ENCODE assay signal across 10 cellular contexts in genomic region chr6:134870677-134871498, GRCh38.
DNase-seq lines count a peak whose midpoint lies in the region; ATAC-seq, FAIRE-seq and TF ChIP-seq lines count a peak whose summit lies in the region.
"Had no signal": no experiment of that assay in that cellular context is flagged by ENCODE, and none has a peak within 500 bp of the region (broad histone marks: within the 10 kb centered on the region; RNA-seq: fewer than 3 reads in every experiment).

No MANE protein-coding gene starts in this region.

- BruUV-seq in Caco-2 (replicated peaks; lab: Mats Ljungman, UMichigan), result no TSS peak

- H3K36me3 ChIP-seq in bronchial epithelial cell (ENCODE audit: control insufficient read depth, insufficient read depth, low read length) (no peaks in the 10 kb centered on the region), Caco-2 (ENCODE audit: control insufficient read depth, insufficient read depth, low read length) (no peaks in the 10 kb centered on the region)

- H3K9me3 ChIP-seq in Caco-2, result peaks cover 13% of the 10 kb centered on the region
- H3K9me3 ChIP-seq in CD4-positive, alpha-beta T cell (ENCODE audit: control insufficient read depth, low read length), result no peaks in the 10 kb centered on the region

- H3K27me3 ChIP-seq in bronchial epithelial cell (ENCODE audit: control insufficient read depth, insufficient read depth, low read length), result no peaks in the 10 kb centered on the region
- H3K27me3 ChIP-seq in Caco-2 (replicated peaks; ENCODE audit: control insufficient read depth, insufficient read depth, low read length), result no peaks in the 10 kb centered on the region
- H3K27me3 ChIP-seq in CD4-positive, alpha-beta T cell (ENCODE audit: control insufficient read depth, insufficient read depth, low read length), result no peaks in the 10 kb centered on the region

- no peak overlapping the region for H3K4me3 Mint-ChIP-seq in Caco-2 (ENCODE audit: unreplicated experiment)
- H3K4me3 Mint-ChIP-seq in CD4-positive, alpha-beta T cell, result no peak overlapping the region

- H3K4me1 ChIP-seq in Caco-2, result no peaks in the 10 kb centered on the region

- no peak for FAIRE-seq in bronchial epithelial cell (lab: Jason Lieb, UNC)

- ATAC-seq in GM18498 (IDR thresholded peaks at IDR 0.05; ENCODE audit: unreplicated experiment), result peak; percentile 89
- ATAC-seq in GM21529 (IDR thresholded peaks at IDR 0.05; ENCODE audit: unreplicated experiment), result peak; percentile 87
- peak; percentile 78 for ATAC-seq in HG03457 (IDR thresholded peaks at IDR 0.05; ENCODE audit: unreplicated experiment)
- ATAC-seq in CD4-positive, alpha-beta T cell (ENCODE audit: poor library complexity), result no peak

- no peaks in the 10 kb centered on the region for H3K27me3 Mint-ChIP-seq in Caco-2 (ENCODE audit: insufficient read depth, unreplicated experiment)
- no peaks in the 10 kb centered on the region for H3K27me3 Mint-ChIP-seq in CD4-positive, alpha-beta T cell

- H3K4me1 Mint-ChIP-seq in Caco-2 (ENCODE audit: low read depth, unreplicated experiment), result no peaks in the 10 kb centered on the region
- H3K4me1 Mint-ChIP-seq in CD4-positive, alpha-beta T cell (ENCODE audit: low read depth), result peaks cover 22% of the 10 kb centered on the region

- no peak overlapping the region for H3K27ac Mint-ChIP-seq in Caco-2 (ENCODE audit: unreplicated experiment)
- no peak overlapping the region for H3K27ac Mint-ChIP-seq in CD4-positive, alpha-beta T cell

- TF ChIP-seq CTCF in bronchial epithelial cell (IDR thresholded peaks at IDR 0.05; ENCODE audit: insufficient read depth, low read length, severe bottlenecking), result no peak
- TF ChIP-seq CTCF in Caco-2 (IDR thresholded peaks at IDR 0.05; ENCODE audit: insufficient read depth in 1 of 2, low read depth in 1 of 2, low read length in 1 of 2, severe bottlenecking in 1 of 2, unreplicated experiment in 1 of 2), result no peak
- no peak for TF ChIP-seq CTCF in CD4-positive, alpha-beta T cell (IDR thresholded peaks at IDR 0.05)

- no peak overlapping the region for H3K27ac ChIP-seq in CD4-positive, alpha-beta T cell (ENCODE audit: low read depth, low read length)

- POLR2A ChIA-PET in Caco-2 (lab: Charles Lee), result no interaction called here
- POLR2A ChIA-PET in CD4-positive, alpha-beta T cell (lab: Charles Lee), result interaction anchor here (0.7 kb wide), 1 partner anchor 10 kb away, joined by 3 read pairs; no protein-coding TSS in a partner anchor

- peak; percentile 18 for DNase-seq in bronchial epithelial cell (ENCODE audit: low read depth)
- DNase-seq in Caco-2, result no peak
- no peak for DNase-seq in NCI-H524 treated with DMSO at 0.1 percent for 48 hours (lab: John Stamatoyannopoulos, UW)
- no peak for DNase-seq in pons (ENCODE audit: low spot score)
- no peak for DNase-seq in CD4-positive, alpha-beta T cell
- DNase-seq: cerebellar nuclear complex; stimulated activated CD8-positive, alpha-beta memory T cell treated with anti-CD3 and anti-CD28 coated beads, Interleukin-4, amount 100 ng/mL, for 48 hours had no signal

- H3K9me3 Mint-ChIP-seq in Caco-2 (ENCODE audit: unreplicated experiment), result peaks cover 9% of the 10 kb centered on the region
- no peaks in the 10 kb centered on the region for H3K9me3 Mint-ChIP-seq in CD4-positive, alpha-beta T cell

- intact Hi-C loops in Caco-2 (cut with micrococcal nuclease; ENCODE audit: unreplicated experiment), result no loop called here
- intact Hi-C loops in CD4-positive, alpha-beta T cell (cut with DNase I, micrococcal nuclease), result no loop called here

- H3K36me3 Mint-ChIP-seq in Caco-2 (ENCODE audit: insufficient read depth, unreplicated experiment), result peaks cover 6% of the 10 kb centered on the region
- peaks cover 3% of the 10 kb centered on the region for H3K36me3 Mint-ChIP-seq in CD4-positive, alpha-beta T cell (ENCODE audit: low read depth)

- H3K4me3 ChIP-seq in bronchial epithelial cell (ENCODE audit: low read depth, low read length) (no peak overlapping the region), Caco-2 (ENCODE audit: low read depth, low read length) (no peak overlapping the region)

- CTCF ChIA-PET in Caco-2 (lab: Charles Lee), result no interaction called here
- CTCF ChIA-PET in CD4-positive, alpha-beta T cell (lab: Charles Lee), result no interaction called here
